9 cellular contexts compared by ENCODE assay signal in genomic region chr4:69896530-69897116, GRCh38. TPM values are rescaled to one million over a fixed set of nuclear protein-coding genes. Genes with fewer than 3 reads are reported as not detected.
DNase-seq lines count a peak whose midpoint lies in the region; ATAC-seq, FAIRE-seq and TF ChIP-seq lines count a peak whose summit lies in the region.
"Had no signal": no experiment of that assay in that cellular context is flagged by ENCODE, and none has a peak within 500 bp of the region (broad histone marks: within the 10 kb centered on the region; RNA-seq: fewer than 3 reads in every experiment).

No MANE protein-coding gene starts in this region.

- DNase-seq in HEK293T (ENCODE audit: extremely low spot score): peak; percentile 5
- DNase-seq in WTC11 (ENCODE audit: low spot score): no peak
- peak; percentile 9 for DNase-seq in iPS-NIHi11 (ENCODE audit: low spot score)
- DNase-seq in HPDE6-E6E7 (ENCODE audit: extremely low spot score): no peak
- no peak for DNase-seq in tibial nerve (ENCODE audit: low spot score in 2 of 2)
- DNase-seq: C1 segment of cervical spinal cord had no signal

- FAIRE-seq in A204.1 (lab: Jason Lieb, UNC): peak; percentile 93

- CTCF ChIA-PET in HEK293T (lab: Yijun Ruan, JAX): interaction anchor here (0.6 to 1.0 kb wide), 2 partner anchors 197 to 663 kb away, joined by 3 to 4 read pairs; no protein-coding TSS in a partner anchor
- CTCF ChIA-PET in WTC11 (lab: Charles Lee): interaction anchor here (0.6 to 1.6 kb wide), 7 partner anchors 16 to 373 kb away, joined by 3 to 21 read pairs (median 4); no protein-coding TSS in a partner anchor

- no peak overlapping the region for H3K4me3 Mint-ChIP-seq in WTC11

- no peaks in the 10 kb centered on the region for H3K36me3 ChIP-seq in tibial nerve

- H3K9me3 Mint-ChIP-seq in WTC11: no peaks in the 10 kb centered on the region

- no peaks in the 10 kb centered on the region for H3K4me1 Mint-ChIP-seq in WTC11

- TF ChIP-seq CTCF in WTC11 (IDR thresholded peaks at IDR 0.05) (peak; percentile 38; the same call in 1 of the 2 replicates), tibial nerve (IDR thresholded peaks at IDR 0.05) (peak in 2 of 5 experiments; percentile 9 to 14)

- H3K27me3 ChIP-seq in tibial nerve: no peaks in the 10 kb centered on the region

- no peak for TF ChIP-seq EP300 in tibial nerve (IDR thresholded peaks at IDR 0.05)

- no peak overlapping the region for H3K27ac ChIP-seq in tibial nerve

- no peaks in the 10 kb centered on the region for H3K9me3 ChIP-seq in tibial nerve

- no peak overlapping the region for H3K4me3 ChIP-seq in tibial nerve

- no peak overlapping the region for H3K27ac Mint-ChIP-seq in WTC11

- no peak for TF ChIP-seq POLR2A in tibial nerve (IDR thresholded peaks at IDR 0.05)

- no peaks in the 10 kb centered on the region for H3K36me3 Mint-ChIP-seq in WTC11

- POLR2A ChIA-PET in HEK293T (lab: Yijun Ruan, JAX) (no interaction called here), WTC11 (lab: Charles Lee) (no interaction called here)

- ATAC-seq in WTC11 (peak; percentile 39; the same call in 1 of the 2 replicates), GM18870 (IDR thresholded peaks at IDR 0.05; ENCODE audit: unreplicated experiment) (no peak), HG02885 (IDR thresholded peaks at IDR 0.05; ENCODE audit: poor library complexity, unreplicated experiment) (no peak)

- H3K4me1 ChIP-seq in tibial nerve: no peaks in the 10 kb centered on the region

- no peaks in the 10 kb centered on the region; the same call in 1 of the 2 replicates for H3K27me3 Mint-ChIP-seq in WTC11 (ENCODE audit: low read depth)

TF ChIP-seq in HEK293T, 16 proteins besides CTCF, POLR2A, EP300 and RAD21:
- TF ChIP-seq FOXM1 (IDR thresholded peaks at IDR 0.05; ENCODE audit: borderline replicate concordance): no peak
- no peak for TF ChIP-seq L3MBTL2 (conservative IDR thresholded peaks at IDR 0.05)
- no peak for TF ChIP-seq ZNF384 (IDR thresholded peaks at IDR 0.05)
- no peak for TF ChIP-seq CTBP1 (IDR thresholded peaks at IDR 0.05; ENCODE audit: borderline replicate concordance)
- no peak for TF ChIP-seq ARNT (IDR thresholded peaks at IDR 0.05)
- TF ChIP-seq SUZ12 (IDR thresholded peaks at IDR 0.05): no peak
- TF ChIP-seq LEF1 (IDR thresholded peaks at IDR 0.05; ENCODE audit: borderline replicate concordance): no peak

TF ChIP-seq in WTC11, 78 proteins besides CTCF, POLR2A, EP300 and RAD21:
- TF ChIP-seq RELA (CRISPR knock-in tag; IDR thresholded peaks at IDR 0.05; ENCODE audit: borderline replicate concordance) (no peak), E2F1 (CRISPR knock-in tag; IDR thresholded peaks at IDR 0.05) (no peak), ZNF232 (CRISPR knock-in tag; IDR thresholded peaks at IDR 0.05) (no peak), SP1 (CRISPR knock-in tag; conservative IDR thresholded peaks at IDR 0.05) (no peak), ESRRA (CRISPR knock-in tag; IDR thresholded peaks at IDR 0.05; ENCODE audit: borderline replicate concordance) (no peak), ATF1 (CRISPR knock-in tag; IDR thresholded peaks at IDR 0.05) (no peak), ZBTB43 (CRISPR knock-in tag; IDR thresholded peaks at IDR 0.05) (no peak), SOX15 (CRISPR knock-in tag; IDR thresholded peaks at IDR 0.05) (no peak), NFYB (CRISPR knock-in tag; conservative IDR thresholded peaks at IDR 0.05; ENCODE audit: low read depth) (no peak), PREB (CRISPR knock-in tag; IDR thresholded peaks at IDR 0.05; ENCODE audit: borderline replicate concordance) (no peak), NFATC4 (CRISPR knock-in tag; IDR thresholded peaks at IDR 0.05) (no peak)

RNA-seq across cellular contexts. Expression of gene CSN1S1, which starts 34.2 kb away (rescaled TPM):
- not detected in 3 replicates for total RNA-seq in WTC11 (2021)
- 1 to 10 TPM in 1 of 4 donors, not detected in 3; 3.9 TPM for total RNA-seq in tibial nerve

RNA-seq across cellular contexts. Expression of gene SULT1E1, which starts 36.7 kb away (rescaled TPM):
- not detected in 3 replicates for total RNA-seq in WTC11 (2021)
- total RNA-seq in tibial nerve: not detected

Comparison
In these comparisons a context has a peak if more than half of its experiments do, and no peak if none do; other contexts are left out.
1. DNase-seq: peak in HEK293T (single experiment) and iPS-NIHi11 (single experiment); none in WTC11 (single experiment), HPDE6-E6E7 (single experiment) and tibial nerve (0 of 2).